Comparison of ENCODE assay signal across 10 cellular contexts in genomic region chr2:219713110-219713509, GRCh38.
DNase-seq lines count a peak whose midpoint lies in the region; ATAC-seq lines count a peak whose summit lies in the region.
"Had no signal": no experiment of that assay in that cellular context is flagged by ENCODE, and none has a peak within 500 bp of the region (broad histone marks: within the 10 kb centered on the region; RNA-seq: fewer than 3 reads in every experiment).

No MANE protein-coding gene starts in this region.

- H3K27ac ChIP-seq in mesendoderm (ENCODE audit: low read depth, low read length) = no peak overlapping the region
- H3K27ac ChIP-seq: neutrophil had no signal

- H3K4me1 ChIP-seq in mesendoderm (ENCODE audit: control insufficient read depth, low read depth, low read length) = no peaks in the 10 kb centered on the region

- H4K8ac ChIP-seq in mesendoderm (ENCODE audit: low read depth, low read length) = no peak overlapping the region

- H3K18ac ChIP-seq in mesendoderm (ENCODE audit: low read length) = no peak overlapping the region

- DNase-seq in SK-N-DZ (ENCODE audit: low spot score) (peak; percentile 27), mesendoderm (peak; percentile 83), hypothalamus (lab: John Stamatoyannopoulos, UW) (no peak), SHP77 (lab: John Stamatoyannopoulos, UW) (no peak)
- DNase-seq: GOT3 had no signal

- H2BK5ac ChIP-seq in mesendoderm (ENCODE audit: low read length) = no peak overlapping the region

- H3K9me3 Mint-ChIP-seq in stimulated activated memory B cell treated with anti-CD40 and anti-IgM and Interleukin-4, amounts not matched to agents 10 μg/mL and 1 μg/mL and 100 μg/mL, for 72 hours = peaks cover 8% of the 10 kb centered on the region

- H3K4ac ChIP-seq in mesendoderm (ENCODE audit: low read depth, low read length) = no peak overlapping the region

- no CpG with 5 or more reads among the region's 1 CpG for whole genome bisulfite sequencing in mesendoderm (ENCODE audit: extremely low coverage, insufficient coverage, low lambda C conversion rate)

- no peaks in the 10 kb centered on the region for H3K79me2 ChIP-seq in mesendoderm (ENCODE audit: control insufficient read depth, insufficient read depth, low read length)

- no peak overlapping the region for H4K5ac ChIP-seq in mesendoderm (ENCODE audit: low read length)

- no peak overlapping the region for H3K4me2 ChIP-seq in mesendoderm (ENCODE audit: low read length)

- no peaks in the 10 kb centered on the region for H3K36me3 Mint-ChIP-seq in stimulated activated memory B cell treated with anti-CD40 and anti-IgM and Interleukin-4, amounts not matched to agents 10 μg/mL and 1 μg/mL and 100 μg/mL, for 72 hours

- no peak overlapping the region for H3K4me3 ChIP-seq in mesendoderm (ENCODE audit: low read length)

- ATAC-seq in GM18867 (IDR thresholded peaks at IDR 0.05; ENCODE audit: unreplicated experiment) = peak; percentile 66
- ATAC-seq in HG03108 (IDR thresholded peaks at IDR 0.05; ENCODE audit: unreplicated experiment) = peak; percentile 50
- no peak for ATAC-seq in stimulated activated memory B cell treated with anti-CD40 and anti-IgM and Interleukin-4, amounts not matched to agents 10 μg/mL and 1 μg/mL and 100 μg/mL, for 72 hours

- no peak overlapping the region for H3K23ac ChIP-seq in mesendoderm (ENCODE audit: low read length)

- H3K27me3 ChIP-seq in mesendoderm (ENCODE audit: insufficient read depth, low read length, poor library complexity) = no peaks in the 10 kb centered on the region

- no peak overlapping the region for H2BK120ac ChIP-seq in mesendoderm (ENCODE audit: low read depth, low read length)

- H3K27ac Mint-ChIP-seq in stimulated activated memory B cell treated with anti-CD40 and anti-IgM and Interleukin-4, amounts not matched to agents 10 μg/mL and 1 μg/mL and 100 μg/mL, for 72 hours = no peak overlapping the region
- H3K27ac Mint-ChIP-seq: dendritic cell treated with granulocyte-macrophage colony-stimulating factor and Interleukin-4, amounts not matched to agents 40 ng/mL and 50 ng/mL, for 4 days had no signal

- H3K4me1 Mint-ChIP-seq in stimulated activated memory B cell treated with anti-CD40 and anti-IgM and Interleukin-4, amounts not matched to agents 10 μg/mL and 1 μg/mL and 100 μg/mL, for 72 hours = no peaks in the 10 kb centered on the region

- no peak overlapping the region for H3K4me3 Mint-ChIP-seq in stimulated activated memory B cell treated with anti-CD40 and anti-IgM and Interleukin-4, amounts not matched to agents 10 μg/mL and 1 μg/mL and 100 μg/mL, for 72 hours
- H3K4me3 Mint-ChIP-seq: dendritic cell treated with granulocyte-macrophage colony-stimulating factor and Interleukin-4, amounts not matched to agents 40 ng/mL and 50 ng/mL, for 4 days had no signal

- H3K9ac ChIP-seq in mesendoderm (ENCODE audit: low read length) = no peak overlapping the region

- no peak overlapping the region for H2BK15ac ChIP-seq in mesendoderm (replicated peaks; ENCODE audit: low read depth)

- no peak overlapping the region for H2AK5ac ChIP-seq in mesendoderm (ENCODE audit: low read length)

- H3K36me3 ChIP-seq in mesendoderm (ENCODE audit: control insufficient read depth, insufficient read depth, low read length) = no peaks in the 10 kb centered on the region
- H3K36me3 ChIP-seq: neutrophil had no signal

- H3K56ac ChIP-seq in mesendoderm (ENCODE audit: low read length) = no peak overlapping the region

- H3K79me1 ChIP-seq in mesendoderm (ENCODE audit: low read length) = no peaks in the 10 kb centered on the region

- H3K27me3 Mint-ChIP-seq in stimulated activated memory B cell treated with anti-CD40 and anti-IgM and Interleukin-4, amounts not matched to agents 10 μg/mL and 1 μg/mL and 100 μg/mL, for 72 hours = peaks cover 29% of the 10 kb centered on the region

Comparison
In these comparisons a context has a peak if more than half of its experiments do, and no peak if none do; other contexts are left out.
1. DNase-seq: peak in SK-N-DZ (single experiment) and mesendoderm (single experiment); none in hypothalamus (0 of 51) and SHP77 (0 of 2).